Comparison of ENCODE assay signal across 8 cellular contexts in genomic region chr9:125143377-125144090, GRCh38. TPM values are rescaled to one million over a fixed set of nuclear protein-coding genes. Genes with fewer than 3 reads are reported as not detected.
DNase-seq lines count a peak whose midpoint lies in the region; ATAC-seq, FAIRE-seq and TF ChIP-seq lines count a peak whose summit lies in the region.

Gene SCAI (minus strand): TSS chr9:125143528. CDS start chr9:125143437, 91 bp downstream.

- TF ChIP-seq CTCF in pancreas (IDR thresholded peaks at IDR 0.05) (peak; percentile 99 to 100 (median 100)), tibial nerve (IDR thresholded peaks at IDR 0.05) (peak; percentile 99 to 100 (median 99))

- H3K27ac Mint-ChIP-seq in activated naive CD4-positive, alpha-beta T cell treated with anti-CD3 and anti-CD28 coated beads, Interleukin-2, amount 50 U/mL, for 72 hours: peak within 1 kb of the TSS; percentile 91 to 98

- peak; percentile 98 for DNase-seq in NCI-H1092 (lab: John Stamatoyannopoulos, UW)
- peak; percentile 96 to 99 for DNase-seq in activated naive CD4-positive, alpha-beta T cell treated with anti-CD3 and anti-CD28 coated beads, Interleukin-2, amount 50 U/mL, for 72 hours (ENCODE audit: low spot score in 2 of 2)
- DNase-seq in Right ventricle myocardium inferior (ENCODE audit: missing footprints): peak; percentile 99
- peak; percentile 96 to 100 (median 99) for DNase-seq in pancreas
- DNase-seq in tibial nerve (ENCODE audit: low spot score in 2 of 2): peak; percentile 97 to 98

- TF ChIP-seq POLR2A in GM10847 (IDR thresholded peaks at IDR 0.05; ENCODE audit: extremely low read depth, insufficient read length) (peak; percentile 49), tibial nerve (IDR thresholded peaks at IDR 0.05) (peak in 1 of 2 donors; percentile 42)

- intact Hi-C loops in Right ventricle myocardium inferior (cut with DNase I) (loop anchor here (1.0 to 2.0 kb wide), 2 partner anchors 202 to 371 kb away; partner anchors contain the start of gene GOLGA1), pancreas (cut with DNase I) (loop anchor here in 1 of 3 donors (10.0 kb wide), 1 partner anchor 179 kb away; no protein-coding TSS in a partner anchor)

- FAIRE-seq in pancreas (lab: Jason Lieb, UNC): no peak

- peak in 1 of 2 donors; percentile 61 for TF ChIP-seq EP300 in tibial nerve (IDR thresholded peaks at IDR 0.05)

- H3K9me3 Mint-ChIP-seq in activated naive CD4-positive, alpha-beta T cell treated with anti-CD3 and anti-CD28 coated beads, Interleukin-2, amount 50 U/mL, for 72 hours: no peaks in the 10 kb centered on the region

- no peaks in the 10 kb centered on the region for H3K36me3 ChIP-seq in pancreas
- peaks cover 0 to 8% (median 0%) of the 10 kb centered on the region in 3 donors for H3K36me3 ChIP-seq in tibial nerve

- H3K27ac ChIP-seq in pancreas: peak within 1 kb of the TSS in 2 of 4 donors; percentile 44
- H3K27ac ChIP-seq in tibial nerve: peak within 1 kb of the TSS; percentile 1 to 88 (median 78)

- peaks cover 0 to 6% (median 0%) of the 10 kb centered on the region in 3 donors for H3K4me1 ChIP-seq in pancreas
- H3K4me1 ChIP-seq in tibial nerve: peaks cover 0 to 15% (median 0%) of the 10 kb centered on the region in 4 donors

- ATAC-seq in HG02610 (IDR thresholded peaks at IDR 0.05; ENCODE audit: unreplicated experiment) (peak; percentile 100), SK-N-SH treated with all-trans-retinoic acid at 6 μM for 48 hours (peak; percentile 100), Right ventricle myocardium inferior (peak; percentile 100), pancreas (peak; percentile 98 to 100 (median 99))
- peak; percentile 100 for ATAC-seq in activated naive CD4-positive, alpha-beta T cell treated with anti-CD3 and anti-CD28 coated beads, Interleukin-2, amount 50 U/mL, for 72 hours

- peaks cover 6 to 7% of the 10 kb centered on the region in 2 donors for H3K36me3 Mint-ChIP-seq in activated naive CD4-positive, alpha-beta T cell treated with anti-CD3 and anti-CD28 coated beads, Interleukin-2, amount 50 U/mL, for 72 hours

- H3K4me3 ChIP-seq in pancreas (peak within 1 kb of the TSS; percentile 43 to 77 (median 58)), tibial nerve (peak within 1 kb of the TSS; percentile 68 to 96 (median 81))

- H3K27me3 ChIP-seq in pancreas (no peaks in the 10 kb centered on the region), tibial nerve (no peaks in the 10 kb centered on the region)

- 1% methylated on average over 42 to 46 of the region's 46 CpGs for WGBS in pancreas, 2 donors
- WGBS in tibial nerve, 2 donors: 0 to 3% methylated on average over 12 to 37 of the region's 46 CpGs

- H3K9me3 ChIP-seq in pancreas (no peaks in the 10 kb centered on the region), tibial nerve (no peaks in the 10 kb centered on the region)

TF ChIP-seq in SK-N-SH treated with all-trans-retinoic acid at 6 μM for 48 hours, 23 proteins besides CTCF, POLR2A, EP300 and RAD21:
- TF ChIP-seq GLIS3 (CRISPR knock-in tag; IDR thresholded peaks at IDR 0.05) (no peak), ARNTL (CRISPR knock-in tag; IDR thresholded peaks at IDR 0.05; ENCODE audit: borderline replicate concordance, low read depth) (no peak), ZNF565 (CRISPR knock-in tag; conservative IDR thresholded peaks at IDR 0.05; ENCODE audit: low read depth) (no peak), ZNF8 (CRISPR knock-in tag; IDR thresholded peaks at IDR 0.05) (no peak), TSHZ2 (CRISPR knock-in tag; IDR thresholded peaks at IDR 0.05) (no peak), ZC3H10 (CRISPR knock-in tag; IDR thresholded peaks at IDR 0.05) (no peak), OSR1 (CRISPR knock-in tag; IDR thresholded peaks at IDR 0.05) (no peak), TOX (CRISPR knock-in tag; IDR thresholded peaks at IDR 0.05; ENCODE audit: borderline replicate concordance) (no peak), POU6F1 (CRISPR knock-in tag; IDR thresholded peaks at IDR 0.05; ENCODE audit: borderline replicate concordance, low read depth) (no peak), CSRNP3 (CRISPR knock-in tag; IDR thresholded peaks at IDR 0.05) (no peak), SNAI2 (CRISPR knock-in tag; IDR thresholded peaks at IDR 0.05) (no peak), ZNF70 (CRISPR knock-in tag; IDR thresholded peaks at IDR 0.05) (no peak), ESRRG (CRISPR knock-in tag; IDR thresholded peaks at IDR 0.05) (no peak)

RNA-seq across cellular contexts. Expression of gene SCAI, which starts in this region (rescaled TPM):
- 10 to 100 TPM; 17.9 to 18.0 TPM for total RNA-seq in activated naive CD4-positive, alpha-beta T cell treated with anti-CD3 and anti-CD28 coated beads, Interleukin-2, amount 50 U/mL, for 72 hours
- total RNA-seq in Right ventricle myocardium inferior (3.4 TPM), pancreas (1 to 10 TPM; 2.7 to 6.8 (median 3.6) TPM), tibial nerve (10 to 100 TPM in 1 of 4 donors, 1 to 10 TPM in 3; 8.8 to 19.2 (median 9.4) TPM)
- polyA plus RNA-seq in pancreas: 1 to 10 TPM; 1.6 TPM
